Comparison of ENCODE assay signal across 2 cellular contexts in the genomic region with DNA sequence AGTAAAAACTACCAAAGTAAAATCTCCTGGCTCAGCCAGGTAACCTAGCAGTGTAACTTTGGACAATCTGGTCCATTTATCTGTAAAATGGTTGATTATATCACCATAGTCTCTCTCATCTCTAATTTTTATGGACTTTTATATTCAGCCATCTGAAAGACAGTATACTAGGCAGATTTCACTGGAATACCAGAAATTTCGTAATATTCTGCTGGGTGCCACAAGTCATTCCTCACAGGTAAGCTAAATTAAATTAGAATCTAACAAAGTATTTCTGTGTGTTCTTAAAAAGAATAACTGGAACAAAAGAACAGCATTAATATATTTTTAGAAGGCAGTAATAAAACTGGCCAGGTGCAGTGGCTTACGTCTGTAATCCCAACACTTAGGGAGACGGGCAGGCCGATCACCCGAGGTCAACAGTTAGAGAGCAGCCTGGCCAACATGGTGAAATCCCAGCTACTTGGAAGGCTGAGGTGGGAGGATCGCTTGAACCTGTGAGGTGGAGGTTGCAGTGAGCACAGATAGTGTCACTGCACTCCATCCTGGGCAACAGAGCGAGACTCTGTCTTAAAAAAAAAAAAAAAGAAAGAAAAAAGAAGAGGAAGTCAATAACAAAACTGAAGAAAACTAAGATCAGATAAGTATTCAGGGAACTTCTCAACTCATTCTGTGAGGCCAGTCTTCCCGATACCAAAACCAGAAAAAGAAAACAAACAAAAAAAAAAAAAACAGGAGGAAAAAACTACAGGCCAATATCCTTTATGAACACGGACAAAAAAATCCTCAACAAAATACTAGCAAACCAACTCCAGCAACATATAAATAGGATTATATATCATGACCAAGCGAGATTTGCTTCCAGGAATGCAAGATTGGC.
A peak's percentile ranks its signal among the peaks of the same experiment; 100 is the strongest.
TF ChIP-seq lines count a peak whose summit lies in the region.

No MANE protein-coding gene starts in this region.

TF ChIP-seq in HepG2, 621 proteins besides CTCF, POLR2A, EP300 and RAD21:
- peak; percentile 59; the same call in 1 of the 2 replicates for TF ChIP-seq CEBPB (IDR thresholded peaks at IDR 0.05; ENCODE audit: borderline replicate concordance, low read depth, low read length)
- TF ChIP-seq, protein P1, sequence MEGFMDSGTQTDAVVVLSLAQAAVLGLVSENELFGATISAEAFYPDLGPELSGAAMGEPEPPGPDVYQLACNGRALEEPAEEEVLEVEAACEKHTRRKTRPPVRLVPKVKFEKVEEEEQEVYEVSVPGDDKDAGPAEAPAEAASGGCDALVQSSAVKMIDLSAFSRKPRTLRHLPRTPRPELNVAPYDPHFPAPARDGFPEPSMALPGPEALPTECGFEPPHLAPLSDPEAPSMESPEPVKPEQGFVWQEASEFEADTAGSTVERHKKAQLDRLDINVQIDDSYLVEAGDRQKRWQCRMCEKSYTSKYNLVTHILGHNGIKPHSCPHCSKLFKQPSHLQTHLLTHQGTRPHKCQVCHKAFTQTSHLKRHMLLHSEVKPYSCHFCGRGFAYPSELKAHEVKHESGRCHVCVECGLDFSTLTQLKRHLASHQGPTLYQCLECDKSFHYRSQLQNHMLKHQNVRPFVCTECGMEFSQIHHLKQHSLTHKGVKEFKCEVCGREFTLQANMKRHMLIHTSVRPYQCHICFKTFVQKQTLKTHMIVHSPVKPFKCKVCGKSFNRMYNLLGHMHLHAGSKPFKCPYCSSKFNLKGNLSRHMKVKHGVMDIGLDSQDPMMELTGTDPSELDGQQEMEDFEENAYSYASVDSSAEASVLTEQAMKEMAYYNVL (CRISPR knock-in tag; IDR thresholded peaks at IDR 0.05; ENCODE audit: borderline replicate concordance), result no peak

TF ChIP-seq in GM12878, 131 proteins besides CTCF, POLR2A, EP300 and RAD21:
- TF ChIP-seq FOS (IDR thresholded peaks at IDR 0.05; ENCODE audit: borderline replicate concordance, extremely low read depth, insufficient read length), result no peak
- TF ChIP-seq RAD51 (IDR thresholded peaks at IDR 0.05), result no peak
- TF ChIP-seq DPF2 (IDR thresholded peaks at IDR 0.05), result no peak
- no peak for TF ChIP-seq IKZF1 (conservative IDR thresholded peaks at IDR 0.05)
- TF ChIP-seq, protein P2, sequence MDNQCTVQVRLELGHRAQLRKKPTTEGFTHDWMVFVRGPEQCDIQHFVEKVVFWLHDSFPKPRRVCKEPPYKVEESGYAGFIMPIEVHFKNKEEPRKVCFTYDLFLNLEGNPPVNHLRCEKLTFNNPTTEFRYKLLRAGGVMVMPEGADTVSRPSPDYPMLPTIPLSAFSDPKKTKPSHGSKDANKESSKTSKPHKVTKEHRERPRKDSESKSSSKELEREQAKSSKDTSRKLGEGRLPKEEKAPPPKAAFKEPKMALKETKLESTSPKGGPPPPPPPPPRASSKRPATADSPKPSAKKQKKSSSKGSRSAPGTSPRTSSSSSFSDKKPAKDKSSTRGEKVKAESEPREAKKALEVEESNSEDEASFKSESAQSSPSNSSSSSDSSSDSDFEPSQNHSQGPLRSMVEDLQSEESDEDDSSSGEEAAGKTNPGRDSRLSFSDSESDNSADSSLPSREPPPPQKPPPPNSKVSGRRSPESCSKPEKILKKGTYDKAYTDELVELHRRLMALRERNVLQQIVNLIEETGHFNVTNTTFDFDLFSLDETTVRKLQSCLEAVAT (IDR thresholded peaks at IDR 0.05), result 0 out of 2 replicates have a peak, but pooled peaks have one; percentile 33
- peak; percentile 13; the same call in 1 of the 2 replicates for TF ChIP-seq PAX5 (IDR thresholded peaks at IDR 0.05; ENCODE audit: borderline replicate concordance, low read depth, low read length)
- no peak for TF ChIP-seq ZNF217 (IDR thresholded peaks at IDR 0.05)
- TF ChIP-seq HDGF (IDR thresholded peaks at IDR 0.05), result no peak
- no peak for TF ChIP-seq YY1 (IDR thresholded peaks at IDR 0.05; ENCODE audit: low read depth, low read length)
- TF ChIP-seq, protein P3, sequence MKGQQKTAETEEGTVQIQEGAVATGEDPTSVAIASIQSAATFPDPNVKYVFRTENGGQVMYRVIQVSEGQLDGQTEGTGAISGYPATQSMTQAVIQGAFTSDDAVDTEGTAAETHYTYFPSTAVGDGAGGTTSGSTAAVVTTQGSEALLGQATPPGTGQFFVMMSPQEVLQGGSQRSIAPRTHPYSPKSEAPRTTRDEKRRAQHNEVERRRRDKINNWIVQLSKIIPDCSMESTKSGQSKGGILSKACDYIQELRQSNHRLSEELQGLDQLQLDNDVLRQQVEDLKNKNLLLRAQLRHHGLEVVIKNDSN (IDR thresholded peaks at IDR 0.05; ENCODE audit: borderline replicate concordance, extremely low read length, insufficient read depth, low read depth, low read length), result no peak
- TF ChIP-seq, protein P4, sequence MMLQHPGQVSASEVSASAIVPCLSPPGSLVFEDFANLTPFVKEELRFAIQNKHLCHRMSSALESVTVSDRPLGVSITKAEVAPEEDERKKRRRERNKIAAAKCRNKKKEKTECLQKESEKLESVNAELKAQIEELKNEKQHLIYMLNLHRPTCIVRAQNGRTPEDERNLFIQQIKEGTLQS (IDR thresholded peaks at IDR 0.05; ENCODE audit: borderline replicate concordance, extremely low read depth, low read depth, low read length), result no peak
- TF ChIP-seq PKNOX1 (IDR thresholded peaks at IDR 0.05), result no peak
- TF ChIP-seq ZNF384 (IDR thresholded peaks at IDR 0.05; ENCODE audit: borderline replicate concordance, low read depth, low read length), result peak; percentile 69
- TF ChIP-seq EED (IDR thresholded peaks at IDR 0.05; ENCODE audit: low read depth), result no peak
- no peak for TF ChIP-seq BRCA1 (IDR thresholded peaks at IDR 0.05; ENCODE audit: low read depth, low read length)
- TF ChIP-seq CBX3 (IDR thresholded peaks at IDR 0.05; ENCODE audit: borderline replicate concordance, low read depth), result no peak
- no peak for TF ChIP-seq CBFB (IDR thresholded peaks at IDR 0.05; ENCODE audit: low read depth)
- no peak for TF ChIP-seq BMI1 (IDR thresholded peaks at IDR 0.05; ENCODE audit: borderline replicate concordance)
- TF ChIP-seq SP1 (IDR thresholded peaks at IDR 0.05; ENCODE audit: low read depth, low read length), result no peak
- TF ChIP-seq ZNF687 (IDR thresholded peaks at IDR 0.05), result no peak
- TF ChIP-seq NFYA (IDR thresholded peaks at IDR 0.05; ENCODE audit: borderline replicate concordance, low read depth, low read length), result no peak
- no peak for TF ChIP-seq ATF2 (IDR thresholded peaks at IDR 0.05; ENCODE audit: low read length)
- no peak for TF ChIP-seq FOXK2 (IDR thresholded peaks at IDR 0.05)
- no peak for TF ChIP-seq CBX5 (IDR thresholded peaks at IDR 0.05; ENCODE audit: low read depth)
- no peak for TF ChIP-seq E4F1 (IDR thresholded peaks at IDR 0.05; ENCODE audit: borderline replicate concordance, partially characterized antibody)
- no peak for TF ChIP-seq CHD1 (IDR thresholded peaks at IDR 0.05; ENCODE audit: low read depth, low read length)
- TF ChIP-seq, protein P5, sequence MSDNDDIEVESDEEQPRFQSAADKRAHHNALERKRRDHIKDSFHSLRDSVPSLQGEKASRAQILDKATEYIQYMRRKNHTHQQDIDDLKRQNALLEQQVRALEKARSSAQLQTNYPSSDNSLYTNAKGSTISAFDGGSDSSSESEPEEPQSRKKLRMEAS (IDR thresholded peaks at IDR 0.05; ENCODE audit: low read depth, low read length), result no peak
